1 cellular context compared by ENCODE assay signal in the genomic region with DNA sequence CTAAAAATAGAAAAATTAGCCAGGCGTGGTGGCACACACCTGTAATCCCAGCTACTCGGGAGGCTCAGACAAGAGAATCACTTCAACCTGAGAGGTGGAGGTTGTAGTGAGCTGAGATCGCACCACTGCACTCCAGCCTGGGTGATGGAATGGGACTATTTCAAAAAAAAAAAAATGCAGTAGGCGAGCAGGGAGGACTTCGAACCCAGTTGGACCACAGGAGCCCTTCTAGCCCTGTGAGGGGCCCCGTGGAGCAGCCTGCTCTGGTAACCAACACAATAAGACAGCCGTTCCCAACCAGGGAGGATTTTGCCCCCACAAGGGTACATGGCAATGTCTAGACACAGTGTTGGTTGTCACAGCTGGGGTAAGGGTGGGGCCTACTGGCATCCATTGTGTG.
TF ChIP-seq lines count a peak whose summit lies in the region.

No MANE protein-coding gene starts in this region.

TF ChIP-seq in HepG2, 621 proteins besides CTCF, POLR2A, EP300 and RAD21 (continued from another document):
- TF ChIP-seq, protein P1, sequence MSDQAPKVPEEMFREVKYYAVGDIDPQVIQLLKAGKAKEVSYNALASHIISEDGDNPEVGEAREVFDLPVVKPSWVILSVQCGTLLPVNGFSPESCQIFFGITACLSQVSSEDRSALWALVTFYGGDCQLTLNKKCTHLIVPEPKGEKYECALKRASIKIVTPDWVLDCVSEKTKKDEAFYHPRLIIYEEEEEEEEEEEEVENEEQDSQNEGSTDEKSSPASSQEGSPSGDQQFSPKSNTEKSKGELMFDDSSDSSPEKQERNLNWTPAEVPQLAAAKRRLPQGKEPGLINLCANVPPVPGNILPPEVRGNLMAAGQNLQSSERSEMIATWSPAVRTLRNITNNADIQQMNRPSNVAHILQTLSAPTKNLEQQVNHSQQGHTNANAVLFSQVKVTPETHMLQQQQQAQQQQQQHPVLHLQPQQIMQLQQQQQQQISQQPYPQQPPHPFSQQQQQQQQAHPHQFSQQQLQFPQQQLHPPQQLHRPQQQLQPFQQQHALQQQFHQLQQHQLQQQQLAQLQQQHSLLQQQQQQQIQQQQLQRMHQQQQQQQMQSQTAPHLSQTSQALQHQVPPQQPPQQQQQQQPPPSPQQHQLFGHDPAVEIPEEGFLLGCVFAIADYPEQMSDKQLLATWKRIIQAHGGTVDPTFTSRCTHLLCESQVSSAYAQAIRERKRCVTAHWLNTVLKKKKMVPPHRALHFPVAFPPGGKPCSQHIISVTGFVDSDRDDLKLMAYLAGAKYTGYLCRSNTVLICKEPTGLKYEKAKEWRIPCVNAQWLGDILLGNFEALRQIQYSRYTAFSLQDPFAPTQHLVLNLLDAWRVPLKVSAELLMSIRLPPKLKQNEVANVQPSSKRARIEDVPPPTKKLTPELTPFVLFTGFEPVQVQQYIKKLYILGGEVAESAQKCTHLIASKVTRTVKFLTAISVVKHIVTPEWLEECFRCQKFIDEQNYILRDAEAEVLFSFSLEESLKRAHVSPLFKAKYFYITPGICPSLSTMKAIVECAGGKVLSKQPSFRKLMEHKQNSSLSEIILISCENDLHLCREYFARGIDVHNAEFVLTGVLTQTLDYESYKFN (CRISPR knock-in tag; conservative IDR thresholded peaks at IDR 0.05), result 0 out of 2 replicates have a peak, but pooled peaks have one; percentile 25
- TF ChIP-seq HNF4G (IDR thresholded peaks at IDR 0.05; ENCODE audit: borderline replicate concordance, low read depth, low read length) (peak; percentile 23; the same call in 1 of the 2 replicates), HNF4G (CRISPR knock-in tag; IDR thresholded peaks at IDR 0.05; ENCODE audit: borderline replicate concordance, low read depth) (no peak), ZNF737 (CRISPR knock-in tag; IDR thresholded peaks at IDR 0.05; ENCODE audit: borderline replicate concordance) (no peak), SMARCC2 (IDR thresholded peaks at IDR 0.05) (no peak), ZMYM3 (CRISPR knock-in tag; IDR thresholded peaks at IDR 0.05) (no peak), REL (CRISPR knock-in tag; conservative IDR thresholded peaks at IDR 0.05) (no peak), JDP2 (CRISPR knock-in tag; IDR thresholded peaks at IDR 0.05; ENCODE audit: borderline replicate concordance) (no peak), ZNF3 (CRISPR knock-in tag; IDR thresholded peaks at IDR 0.05) (no peak), HNF4A (CRISPR knock-in tag; IDR thresholded peaks at IDR 0.05) (peak; percentile 30; the same call in 1 of the 2 replicates), ZNF768 (CRISPR knock-in tag; IDR thresholded peaks at IDR 0.05) (no peak), ZNF569 (CRISPR knock-in tag; IDR thresholded peaks at IDR 0.05; ENCODE audit: borderline replicate concordance) (no peak), NKX3-1 (CRISPR knock-in tag; IDR thresholded peaks at IDR 0.05) (no peak)
- TF ChIP-seq, protein P2, sequence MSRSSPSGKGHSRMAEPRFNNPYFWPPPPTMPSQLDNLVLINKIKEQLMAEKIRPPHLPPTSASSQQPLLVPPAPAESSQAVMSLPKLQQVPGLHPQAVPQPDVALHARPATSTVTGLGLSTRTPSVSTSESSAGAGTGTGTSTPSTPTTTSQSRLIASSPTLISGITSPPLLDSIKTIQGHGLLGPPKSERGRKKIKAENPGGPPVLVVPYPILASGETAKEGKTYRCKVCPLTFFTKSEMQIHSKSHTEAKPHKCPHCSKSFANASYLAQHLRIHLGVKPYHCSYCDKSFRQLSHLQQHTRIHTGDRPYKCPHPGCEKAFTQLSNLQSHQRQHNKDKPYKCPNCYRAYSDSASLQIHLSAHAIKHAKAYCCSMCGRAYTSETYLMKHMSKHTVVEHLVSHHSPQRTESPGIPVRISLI (CRISPR knock-in tag; IDR thresholded peaks at IDR 0.05; ENCODE audit: borderline replicate concordance), result peak; percentile 70; the same call in 1 of the 2 replicates
- TF ChIP-seq, protein P3, sequence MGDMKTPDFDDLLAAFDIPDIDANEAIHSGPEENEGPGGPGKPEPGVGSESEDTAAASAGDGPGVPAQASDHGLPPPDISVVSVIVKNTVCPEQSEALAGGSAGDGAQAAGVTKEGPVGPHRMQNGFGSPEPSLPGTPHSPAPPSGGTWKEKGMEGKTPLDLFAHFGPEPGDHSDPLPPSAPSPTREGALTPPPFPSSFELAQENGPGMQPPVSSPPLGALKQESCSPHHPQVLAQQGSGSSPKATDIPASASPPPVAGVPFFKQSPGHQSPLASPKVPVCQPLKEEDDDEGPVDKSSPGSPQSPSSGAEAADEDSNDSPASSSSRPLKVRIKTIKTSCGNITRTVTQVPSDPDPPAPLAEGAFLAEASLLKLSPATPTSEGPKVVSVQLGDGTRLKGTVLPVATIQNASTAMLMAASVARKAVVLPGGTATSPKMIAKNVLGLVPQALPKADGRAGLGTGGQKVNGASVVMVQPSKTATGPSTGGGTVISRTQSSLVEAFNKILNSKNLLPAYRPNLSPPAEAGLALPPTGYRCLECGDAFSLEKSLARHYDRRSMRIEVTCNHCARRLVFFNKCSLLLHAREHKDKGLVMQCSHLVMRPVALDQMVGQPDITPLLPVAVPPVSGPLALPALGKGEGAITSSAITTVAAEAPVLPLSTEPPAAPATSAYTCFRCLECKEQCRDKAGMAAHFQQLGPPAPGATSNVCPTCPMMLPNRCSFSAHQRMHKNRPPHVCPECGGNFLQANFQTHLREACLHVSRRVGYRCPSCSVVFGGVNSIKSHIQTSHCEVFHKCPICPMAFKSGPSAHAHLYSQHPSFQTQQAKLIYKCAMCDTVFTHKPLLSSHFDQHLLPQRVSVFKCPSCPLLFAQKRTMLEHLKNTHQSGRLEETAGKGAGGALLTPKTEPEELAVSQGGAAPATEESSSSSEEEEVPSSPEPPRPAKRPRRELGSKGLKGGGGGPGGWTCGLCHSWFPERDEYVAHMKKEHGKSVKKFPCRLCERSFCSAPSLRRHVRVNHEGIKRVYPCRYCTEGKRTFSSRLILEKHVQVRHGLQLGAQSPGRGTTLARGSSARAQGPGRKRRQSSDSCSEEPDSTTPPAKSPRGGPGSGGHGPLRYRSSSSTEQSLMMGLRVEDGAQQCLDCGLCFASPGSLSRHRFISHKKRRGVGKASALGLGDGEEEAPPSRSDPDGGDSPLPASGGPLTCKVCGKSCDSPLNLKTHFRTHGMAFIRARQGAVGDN (CRISPR knock-in tag; IDR thresholded peaks at IDR 0.05), result 0 out of 2 replicates have a peak, but pooled peaks have one; percentile 11
- TF ChIP-seq, protein P4, sequence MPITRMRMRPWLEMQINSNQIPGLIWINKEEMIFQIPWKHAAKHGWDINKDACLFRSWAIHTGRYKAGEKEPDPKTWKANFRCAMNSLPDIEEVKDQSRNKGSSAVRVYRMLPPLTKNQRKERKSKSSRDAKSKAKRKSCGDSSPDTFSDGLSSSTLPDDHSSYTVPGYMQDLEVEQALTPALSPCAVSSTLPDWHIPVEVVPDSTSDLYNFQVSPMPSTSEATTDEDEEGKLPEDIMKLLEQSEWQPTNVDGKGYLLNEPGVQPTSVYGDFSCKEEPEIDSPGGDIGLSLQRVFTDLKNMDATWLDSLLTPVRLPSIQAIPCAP (CRISPR knock-in tag; IDR thresholded peaks at IDR 0.05; ENCODE audit: low read depth), result no peak
